9 cellular contexts compared by ENCODE assay signal in genomic region chr20:21522479-21523397, GRCh38. TPM values are rescaled to one million over a fixed set of nuclear protein-coding genes. Genes with fewer than 3 reads are reported as not detected.
A peak's percentile ranks its signal among the peaks of the same experiment; 100 is the strongest.
DNase-seq lines count a peak whose midpoint lies in the region; ATAC-seq and TF ChIP-seq lines count a peak whose summit lies in the region.
"Had no signal": no experiment of that assay in that cellular context is flagged by ENCODE, and none has a peak within 500 bp of the region (broad histone marks: within the 10 kb centered on the region; RNA-seq: fewer than 3 reads in every experiment).

No MANE protein-coding gene starts in this region.

- H3K27me3 Mint-ChIP-seq in CD4-positive, CD25-positive, alpha-beta regulatory T cell = peaks cover 91% of the 10 kb centered on the region

- no peak for TF ChIP-seq POLR2A in body of pancreas (IDR thresholded peaks at IDR 0.05)

- no peak overlapping the region for H3K27ac Mint-ChIP-seq in CD4-positive, CD25-positive, alpha-beta regulatory T cell

- no peaks in the 10 kb centered on the region for H3K36me3 Mint-ChIP-seq in CD4-positive, CD25-positive, alpha-beta regulatory T cell

- no peak for DNase-seq in CD4-positive, CD25-positive, alpha-beta regulatory T cell
- peak in 2 of 4 donors; percentile 38 to 51 for DNase-seq in body of pancreas
- DNase-seq in midbrain (lab: John Stamatoyannopoulos, UW) = peak; percentile 42
- DNase-seq in middle frontal gyrus (ENCODE audit: extremely low spot score, low spot score) = no peak
- no peak for DNase-seq in sciatic nerve (ENCODE audit: low spot score)

- H3K9me3 ChIP-seq in CD4-positive, CD25-positive, alpha-beta regulatory T cell (ENCODE audit: control insufficient read depth in 2 of 2, low read length in 2 of 2) = no peaks in the 10 kb centered on the region
- H3K9me3 ChIP-seq in HUES64 (ENCODE audit: insufficient read depth, low read depth, low read length) = no peaks in the 10 kb centered on the region
- no peaks in the 10 kb centered on the region for H3K9me3 ChIP-seq in body of pancreas
- H3K9me3 ChIP-seq: neutrophil had no signal

- peak overlapping the region; percentile 0 to 68 (median 32) for H3K4me3 Mint-ChIP-seq in CD4-positive, CD25-positive, alpha-beta regulatory T cell

- peaks cover 60% of the 10 kb centered on the region for H3K27me3 ChIP-seq in CD4-positive, CD25-positive, alpha-beta regulatory T cell (ENCODE audit: control insufficient read depth, insufficient read depth, low read length)
- H3K27me3 ChIP-seq in HUES64 (ENCODE audit: insufficient read depth, low read length) (peaks cover 100% of the 10 kb centered on the region), body of pancreas (peaks cover 0 to 22% of the 10 kb centered on the region in 2 donors)

- no peak overlapping the region for H3K9ac ChIP-seq in HUES64 (ENCODE audit: low read depth, low read length)

- no peak for ATAC-seq in CD4-positive, CD25-positive, alpha-beta regulatory T cell (ENCODE audit: low read depth in 2 of 2)
- ATAC-seq in body of pancreas = peak; percentile 48
- ATAC-seq in GM19351 (IDR thresholded peaks at IDR 0.05; ENCODE audit: unreplicated experiment) = no peak
- no peak for ATAC-seq in sciatic nerve
- ATAC-seq in GM21786 (IDR thresholded peaks at IDR 0.05; ENCODE audit: unreplicated experiment) = no peak

- intact Hi-C loops in body of pancreas (cut with DNase I) (no loop called here), sciatic nerve (cut with DNase I) (no loop called here)

- no peak for TF ChIP-seq CTCF in body of pancreas (IDR thresholded peaks at IDR 0.05)

- H3K36me3 ChIP-seq in CD4-positive, CD25-positive, alpha-beta regulatory T cell (ENCODE audit: control insufficient read depth, insufficient read depth, low read length) = no peaks in the 10 kb centered on the region
- H3K36me3 ChIP-seq in HUES64 (ENCODE audit: insufficient read depth, low read length) (no peaks in the 10 kb centered on the region), body of pancreas (replicated peaks in 1 of 2; ENCODE audit: insufficient read depth in 1 of 2, low read depth in 2 of 2) (no peaks in the 10 kb centered on the region)
- H3K36me3 ChIP-seq: neutrophil had no signal

- peaks cover 34% of the 10 kb centered on the region for H3K4me1 ChIP-seq in CD4-positive, CD25-positive, alpha-beta regulatory T cell (ENCODE audit: control insufficient read depth, insufficient read depth, low read length, poor library complexity, severe bottlenecking)
- H3K4me1 ChIP-seq in HUES64 (ENCODE audit: insufficient read depth, low read length) = peaks cover 32% of the 10 kb centered on the region; the same call in 1 of the 2 replicates
- H3K4me1 ChIP-seq in body of pancreas = peaks cover 19% of the 10 kb centered on the region

- no peak overlapping the region for H3K27ac ChIP-seq in CD4-positive, CD25-positive, alpha-beta regulatory T cell (ENCODE audit: insufficient read depth, low read length, poor library complexity, severe bottlenecking)
- no peak overlapping the region for H3K27ac ChIP-seq in HUES64 (ENCODE audit: low read depth, low read length)
- H3K27ac ChIP-seq in body of pancreas = peak overlapping the region in 2 of 4 donors; percentile 3 to 39
- H3K27ac ChIP-seq: neutrophil had no signal

- 1% methylated on average over 90 of the region's 91 CpGs for WGBS in HUES64
- 0 to 2% methylated on average over 8 to 78 of the region's 91 CpGs for WGBS in body of pancreas, 2 donors

- H3K9me3 Mint-ChIP-seq in CD4-positive, CD25-positive, alpha-beta regulatory T cell = peaks cover 0 to 4% (median 0%) of the 10 kb centered on the region in 7 donors

- H3K4me1 Mint-ChIP-seq in CD4-positive, CD25-positive, alpha-beta regulatory T cell = peaks cover 0 to 43% (median 23%) of the 10 kb centered on the region in 4 donors

- no peak overlapping the region for H3K4me3 ChIP-seq in CD4-positive, CD25-positive, alpha-beta regulatory T cell (ENCODE audit: low read depth, low read length)
- H3K4me3 ChIP-seq in HUES64 (ENCODE audit: low read length) (peak overlapping the region; percentile 37), body of pancreas (no peak overlapping the region)

RNA-seq across cellular contexts. Expression of gene NKX2-2, which starts 8.9 kb away (rescaled TPM):
- not detected for total RNA-seq in CD4-positive, CD25-positive, alpha-beta regulatory T cell
- polyA plus RNA-seq in CD4-positive, CD25-positive, alpha-beta regulatory T cell = not detected
- not detected for polyA plus RNA-seq in HUES64 (2013, experiment 1 of 2)
- polyA plus RNA-seq in HUES64 (2013, experiment 2 of 2) = not detected
- total RNA-seq in body of pancreas (1 to 10 TPM; 3.1 to 9.6 TPM), sciatic nerve (not detected)
